Comparison of ENCODE assay signal across 1 cellular context in genomic region chr10:4111593-4111992, GRCh38.
TF ChIP-seq lines count a peak whose summit lies in the region.

No MANE protein-coding gene starts in this region.

TF ChIP-seq in SK-N-SH, 30 proteins besides CTCF, POLR2A, EP300 and RAD21 (continued from another document):
- peak; percentile 36; the same call in 1 of the 2 replicates for TF ChIP-seq NFIC (IDR thresholded peaks at IDR 0.05; ENCODE audit: borderline replicate concordance)
- TF ChIP-seq SIN3A (IDR thresholded peaks at IDR 0.05; ENCODE audit: borderline replicate concordance, low read depth, low read length) = no peak
- no peak for TF ChIP-seq REST (IDR thresholded peaks at IDR 0.05; ENCODE audit: low read depth, low read length)
- TF ChIP-seq GATA2 (CRISPR knock-in tag; IDR thresholded peaks at IDR 0.05) = no peak
- no peak for TF ChIP-seq CHD2 (IDR thresholded peaks at IDR 0.05; ENCODE audit: low read length, partially characterized antibody)
- TF ChIP-seq GABPA (IDR thresholded peaks at IDR 0.05; ENCODE audit: low read depth) = no peak
- no peak for TF ChIP-seq RFX5 (IDR thresholded peaks at IDR 0.05; ENCODE audit: low read length)
- TF ChIP-seq EZH2phosphoT487 (IDR thresholded peaks at IDR 0.05; ENCODE audit: borderline replicate concordance, low read depth) = no peak
- TF ChIP-seq USF2 (IDR thresholded peaks at IDR 0.05; ENCODE audit: borderline replicate concordance, low read depth, low read length) = no peak
- TF ChIP-seq NRF1 (IDR thresholded peaks at IDR 0.05; ENCODE audit: low read depth, low read length) = no peak
- no peak for TF ChIP-seq RCOR1 (IDR thresholded peaks at IDR 0.05; ENCODE audit: low read length)
- TF ChIP-seq JUND (IDR thresholded peaks at IDR 0.05) = peak; percentile 36
- TF ChIP-seq YY1 (IDR thresholded peaks at IDR 0.05; ENCODE audit: low read depth) = no peak
TF ChIP-seq in SK-N-SH: peak in this region for 4.
